Comparison of ENCODE assay signal across 21 cellular contexts in genomic region chr14:32701475-32701874, GRCh38.
A peak's percentile ranks its signal among the peaks of the same experiment; 100 is the strongest.
DNase-seq lines count a peak whose midpoint lies in the region; ATAC-seq, FAIRE-seq and TF ChIP-seq lines count a peak whose summit lies in the region.
"Had no signal": no experiment of that assay in that cellular context is flagged by ENCODE, and none has a peak within 500 bp of the region (broad histone marks: within the 10 kb centered on the region; RNA-seq: fewer than 3 reads in every experiment).

No MANE protein-coding gene starts in this region.

- H3K4me1 ChIP-seq in heart right ventricle, result peaks cover 9 to 44% (median 31%) of the 10 kb centered on the region in 9 donors
- peaks cover 34 to 69% of the 10 kb centered on the region in 2 donors for H3K4me1 ChIP-seq in thoracic aorta (ENCODE audit: control insufficient read depth in 1 of 2, low read depth in 2 of 2)
- H3K4me1 ChIP-seq in upper lobe of right lung, result peaks cover 6% of the 10 kb centered on the region
- H3K4me1 ChIP-seq: HAP-1 had no signal

- peak overlapping the region in 6 of 10 donors; percentile 70 to 87 (median 76) for H3K27ac ChIP-seq in heart right ventricle
- H3K27ac ChIP-seq in thoracic aorta, result peak overlapping the region; percentile 81 to 93
- no peak overlapping the region for H3K27ac ChIP-seq in upper lobe of right lung

- H3K36me3 ChIP-seq in heart right ventricle (peaks cover 0 to 17% (median 0%) of the 10 kb centered on the region in 9 donors), thoracic aorta (no peaks in the 10 kb centered on the region), upper lobe of right lung (no peaks in the 10 kb centered on the region)
- H3K36me3 ChIP-seq: HAP-1 had no signal

- no peak for DNase-seq in heart right ventricle
- DNase-seq in left ventricle myocardium superior, result no peak
- no peak for DNase-seq in chondrocyte (ENCODE audit: low spot score)
- no peak for DNase-seq in thoracic aorta (ENCODE audit: low spot score)
- no peak for DNase-seq in upper lobe of right lung
- DNase-seq in NCI-H446 treated with DMSO at 0.1 percent for 48 hours (lab: John Stamatoyannopoulos, UW), result no peak
- no peak for DNase-seq in NCI-H1092 (lab: John Stamatoyannopoulos, UW)
- DNase-seq: 8988T, DMS 273 treated with DMSO at 0.1 percent for 48 hours, DND-41, KG1, NCI-H187, NCI-H226, NCI-H524 treated with DMSO at 0.1 percent for 48 hours, PC-3, RPMI8226, SHP77 treated with DMSO at 0.1 percent for 48 hours had no signal

- peak overlapping the region; percentile 9 for H3K27ac Mint-ChIP-seq in chondrocyte (ENCODE audit: unreplicated experiment)

- H3K27me3 Mint-ChIP-seq in chondrocyte (ENCODE audit: low read depth), result no peaks in the 10 kb centered on the region

- no peak overlapping the region for H3K4me3 Mint-ChIP-seq in chondrocyte (ENCODE audit: unreplicated experiment)
- H3K4me3 Mint-ChIP-seq: CD14-positive monocyte had no signal

- intact Hi-C loops in heart right ventricle (cut with DNase I), result loop anchor here in 2 of 10 donors (10.0 kb wide), 2 partner anchors 123 to 283 kb away; no protein-coding TSS in a partner anchor
- intact Hi-C loops in left ventricle myocardium superior (cut with micrococcal nuclease), result no loop called here
- intact Hi-C loops in upper lobe of right lung (cut with DNase I), result no loop called here

- H3K9me3 ChIP-seq in heart right ventricle (no peaks in the 10 kb centered on the region), thoracic aorta (no peaks in the 10 kb centered on the region), upper lobe of right lung (no peaks in the 10 kb centered on the region)
- H3K9me3 ChIP-seq: HAP-1 had no signal

- H3K9me3 Mint-ChIP-seq in chondrocyte (ENCODE audit: low read depth), result no peaks in the 10 kb centered on the region
- H3K9me3 Mint-ChIP-seq: CD14-positive monocyte had no signal

- WGBS in heart right ventricle, 2 donors, result 96 to 97% methylated on average over 2 of the region's 2 CpGs

- no peak overlapping the region for H3K4me3 ChIP-seq in heart right ventricle
- no peak overlapping the region for H3K4me3 ChIP-seq in thoracic aorta
- H3K4me3 ChIP-seq in upper lobe of right lung, result no peak overlapping the region
- H3K4me3 ChIP-seq: HAP-1 had no signal

- FAIRE-seq in islet of Langerhans (lab: Jason Lieb, UNC), result peak; percentile 5
- FAIRE-seq: G401.6 had no signal

- H3K36me3 Mint-ChIP-seq in chondrocyte (ENCODE audit: low read depth), result no peaks in the 10 kb centered on the region
- H3K36me3 Mint-ChIP-seq: CD14-positive monocyte had no signal

- ATAC-seq in heart right ventricle (no peak), left ventricle myocardium superior (no peak), thoracic aorta (ENCODE audit: insufficient number of reproducible peaks, low FRiP score, low read depth) (no peak), upper lobe of right lung (no peak)
- ATAC-seq: PC-3 had no signal

- peaks cover 56% of the 10 kb centered on the region for H3K4me1 Mint-ChIP-seq in chondrocyte (ENCODE audit: low read depth)
- H3K4me1 Mint-ChIP-seq: CD14-positive monocyte had no signal

- H3K27me3 ChIP-seq in heart right ventricle (no peaks in the 10 kb centered on the region), thoracic aorta (replicated peaks; ENCODE audit: insufficient read depth) (no peaks in the 10 kb centered on the region), upper lobe of right lung (no peaks in the 10 kb centered on the region)

- TF ChIP-seq CTCF in heart right ventricle (IDR thresholded peaks at IDR 0.05), result no peak
- TF ChIP-seq CTCF in chondrocyte (IDR thresholded peaks at IDR 0.05), result no peak
- TF ChIP-seq CTCF in thoracic aorta (IDR thresholded peaks at IDR 0.05), result no peak
- no peak for TF ChIP-seq CTCF in upper lobe of right lung (IDR thresholded peaks at IDR 0.05)
